Comparison of ENCODE assay signal across 8 cellular contexts in the genomic region with DNA sequence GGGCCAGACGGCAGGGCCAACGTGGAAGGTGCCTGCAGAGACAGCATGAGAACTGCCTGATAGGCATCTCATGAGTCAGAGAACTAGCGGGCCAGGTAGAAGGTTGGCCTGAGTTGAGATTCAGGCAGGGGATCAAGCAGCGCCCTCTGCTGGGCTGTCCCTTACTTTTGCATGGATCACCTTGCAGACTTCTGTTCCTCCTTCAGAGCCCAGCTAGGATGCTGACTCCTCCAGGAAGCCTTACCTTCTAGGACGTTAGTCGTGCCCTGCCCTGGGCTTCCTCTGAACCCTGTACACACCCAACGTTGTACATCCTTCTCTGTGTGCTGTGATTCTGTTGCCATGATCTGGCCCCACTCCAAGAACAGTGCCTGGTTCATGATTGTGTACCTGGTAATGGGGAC.
DNase-seq lines count a peak whose midpoint lies in the region; ATAC-seq and TF ChIP-seq lines count a peak whose summit lies in the region.

No MANE protein-coding gene starts in this region.

- BruUV-seq in PC-9 (replicated peaks; lab: Mats Ljungman, UMichigan) = no TSS peak

- TF ChIP-seq EP300 in tibial nerve (IDR thresholded peaks at IDR 0.05) = no peak

- H3K9me3 ChIP-seq in PC-9 (ENCODE audit: insufficient read depth, low read depth) = no peaks in the 10 kb centered on the region
- no peaks in the 10 kb centered on the region for H3K9me3 ChIP-seq in tibial nerve

- TF ChIP-seq CTCF in PC-9 (conservative IDR thresholded peaks at IDR 0.05) = peak; percentile 26; the same call in 1 of the 2 replicates
- peak; percentile 31 for TF ChIP-seq CTCF in fibroblast of pulmonary artery (IDR thresholded peaks at IDR 0.05; ENCODE audit: low read length, missing control alignments)
- peak in 1 of 5 experiments; percentile 17 for TF ChIP-seq CTCF in tibial nerve (IDR thresholded peaks at IDR 0.05)

- POLR2A ChIA-PET in PC-9 (lab: Charles Lee; ENCODE audit: unreplicated experiment) = no interaction called here

- TF ChIP-seq POLR2A in tibial nerve (IDR thresholded peaks at IDR 0.05) = no peak

- intact Hi-C loops in PC-9 (cut with micrococcal nuclease; ENCODE audit: unreplicated experiment) = no loop called here

- peak; percentile 50 for DNase-seq in stimulated activated CD4-positive, alpha-beta T cell treated with anti-CD3 and anti-CD28 coated beads, Interleukin-1b, Interleukin-23, amount 100 ng/mL, for 48 hours
- DNase-seq in stimulated activated CD4-positive, alpha-beta T cell treated with anti-CD3 and anti-CD28 coated beads, Interleukin-4, amount 100 ng/mL, for 1 hour = no peak
- DNase-seq in PC-9 = peak; percentile 44 to 65
- no peak for DNase-seq in fibroblast of pulmonary artery (ENCODE audit: low read depth)
- peak; percentile 80 for DNase-seq in stimulated activated CD8-positive, alpha-beta memory T cell treated with anti-CD3 and anti-CD28 coated beads, Interleukin-4, amount 100 ng/mL, for 48 hours
- DNase-seq in HCEC 1CT = no peak
- no peak for DNase-seq in tibial nerve (ENCODE audit: low spot score in 2 of 2)

- 59 to 71% methylated on average over 6 to 7 of the region's 7 CpGs for WGBS in tibial nerve, 2 donors

- H3K27me3 ChIP-seq in PC-9 (ENCODE audit: insufficient read depth, low read depth) (peaks cover 57% of the 10 kb centered on the region), tibial nerve (no peaks in the 10 kb centered on the region)

- no peak overlapping the region for H3K27ac ChIP-seq in PC-9
- H3K27ac ChIP-seq in tibial nerve = no peak overlapping the region

- H3K79me2 ChIP-seq in PC-9 (ENCODE audit: low read depth) = no peaks in the 10 kb centered on the region

- H3K4me2 ChIP-seq in PC-9 = no peak overlapping the region

- H3K4me1 ChIP-seq in PC-9 (replicated peaks; ENCODE audit: insufficient read depth) (no peaks in the 10 kb centered on the region), tibial nerve (no peaks in the 10 kb centered on the region)

- no peak overlapping the region for H2AFZ ChIP-seq in PC-9

- H4K20me1 ChIP-seq in PC-9 (ENCODE audit: insufficient read depth) = no peaks in the 10 kb centered on the region

- H3K4me3 ChIP-seq in PC-9 (no peak overlapping the region), fibroblast of pulmonary artery (replicated peaks; ENCODE audit: low read depth, low read length) (no peak overlapping the region), tibial nerve (no peak overlapping the region)

- no peaks in the 10 kb centered on the region for H3K9me2 ChIP-seq in PC-9 (ENCODE audit: insufficient read depth)

- no peaks in the 10 kb centered on the region for H3K36me3 ChIP-seq in PC-9 (ENCODE audit: low read depth)
- H3K36me3 ChIP-seq in tibial nerve = no peaks in the 10 kb centered on the region

- CTCF ChIA-PET in PC-9 (lab: Charles Lee) = interaction anchor here (1.0 kb wide), 1 partner anchor 10 kb away, joined by 9 read pairs; no protein-coding TSS in a partner anchor

- no peaks in the 10 kb centered on the region for H3F3A ChIP-seq in PC-9 (ENCODE audit: insufficient read depth, low read depth)

- no peak for ATAC-seq in HG02840 (IDR thresholded peaks at IDR 0.05; ENCODE audit: low FRiP score, unreplicated experiment)

Comparison
In these comparisons a context has a peak if more than half of its experiments do, and no peak if none do; other contexts are left out.
1. DNase-seq: peak in stimulated activated CD4-positive, alpha-beta T cell treated with anti-CD3 and anti-CD28 coated beads, Interleukin-1b, Interleukin-23, amount 100 ng/mL, for 48 hours (single experiment), PC-9 (2 of 2) and stimulated activated CD8-positive, alpha-beta memory T cell treated with anti-CD3 and anti-CD28 coated beads, Interleukin-4, amount 100 ng/mL, for 48 hours (single experiment); none in stimulated activated CD4-positive, alpha-beta T cell treated with anti-CD3 and anti-CD28 coated beads, Interleukin-4, amount 100 ng/mL, for 1 hour (single experiment), fibroblast of pulmonary artery (single experiment), HCEC 1CT (single experiment) and tibial nerve (0 of 2).